Comparison of ENCODE assay signal across 8 cellular contexts in genomic region chr11:118530683-118531596, GRCh38. TPM values are rescaled to one million over a fixed set of nuclear protein-coding genes. Genes with fewer than 3 reads are reported as not detected.
DNase-seq lines count a peak whose midpoint lies in the region; ATAC-seq and TF ChIP-seq lines count a peak whose summit lies in the region.

Gene TMEM25 (plus strand): TSS chr11:118531192. CDS start chr11:118531802, 610 bp downstream.

- CTCF ChIA-PET in T-cell (lab: Charles Lee) = no interaction called here

- TF ChIP-seq CTCF in adrenal gland (IDR thresholded peaks at IDR 0.05) (no peak), psoas muscle (IDR thresholded peaks at IDR 0.05) (no peak), upper lobe of left lung (IDR thresholded peaks at IDR 0.05) (no peak)

- TF ChIP-seq EP300 in upper lobe of left lung (IDR thresholded peaks at IDR 0.05) = no peak

- H3K27me3 ChIP-seq in HUES6 (ENCODE audit: control insufficient read depth, insufficient read depth, low read length) (no peaks in the 10 kb centered on the region; the same call in 1 of the 2 replicates), adrenal gland (no peaks in the 10 kb centered on the region), right cardiac atrium (ENCODE audit: control insufficient read depth, insufficient read depth) (no peaks in the 10 kb centered on the region), psoas muscle (ENCODE audit: insufficient read depth in 3 of 3, low read length in 2 of 3) (no peaks in the 10 kb centered on the region), upper lobe of left lung (no peaks in the 10 kb centered on the region)

- H3K4me3 ChIP-seq in HUES6 (ENCODE audit: low read depth, low read length) (peak within 1 kb of the TSS; percentile 78), adrenal gland (peak within 1 kb of the TSS; percentile 41 to 97 (median 70)), right cardiac atrium (ENCODE audit: low read length) (peak within 1 kb of the TSS; percentile 56), psoas muscle (peak within 1 kb of the TSS; percentile 91), upper lobe of left lung (peak within 1 kb of the TSS; percentile 70 to 100 (median 86))

- no peaks in the 10 kb centered on the region for H3K9me3 ChIP-seq in HUES6 (ENCODE audit: control insufficient read depth, insufficient read depth, low read depth, low read length)
- no peaks in the 10 kb centered on the region for H3K9me3 ChIP-seq in adrenal gland (replicated peaks in 1 of 3)
- no peaks in the 10 kb centered on the region for H3K9me3 ChIP-seq in right cardiac atrium (ENCODE audit: control insufficient read depth, low read length)
- H3K9me3 ChIP-seq in psoas muscle = no peaks in the 10 kb centered on the region
- H3K9me3 ChIP-seq in upper lobe of left lung = no peaks in the 10 kb centered on the region

- H3K27me3 Mint-ChIP-seq in T-cell = no peaks in the 10 kb centered on the region

- peak within 1 kb of the TSS; percentile 74 for H3K9ac ChIP-seq in HUES6 (ENCODE audit: low read length)

- H3K4me1 Mint-ChIP-seq in T-cell = peaks cover 29 to 43% (median 32%) of the 10 kb centered on the region in 3 donors

- H3K36me3 ChIP-seq in HUES6 (ENCODE audit: control insufficient read depth, insufficient read depth, low read length) = peaks cover 10% of the 10 kb centered on the region; the same call in 1 of the 2 replicates
- H3K36me3 ChIP-seq in adrenal gland (replicated peaks in 1 of 2) = no peaks in the 10 kb centered on the region
- H3K36me3 ChIP-seq in psoas muscle (ENCODE audit: insufficient read depth in 1 of 2, low read depth in 1 of 2) = peaks cover 0 to 5% of the 10 kb centered on the region in 2 donors
- peaks cover 0 to 10% (median 0%) of the 10 kb centered on the region in 4 donors for H3K36me3 ChIP-seq in upper lobe of left lung

- H3K4me3 Mint-ChIP-seq in T-cell = peak within 1 kb of the TSS; percentile 87 to 93 (median 92)

- WGBS in adrenal gland, 4 donors = 0 to 4% (median 2%) methylated on average over 3 to 94 of the region's 94 CpGs
- WGBS in right cardiac atrium = 1% methylated on average over 94 of the region's 94 CpGs
- 2 to 4% (median 3%) methylated on average over 65 to 94 of the region's 94 CpGs for WGBS in psoas muscle, 3 donors
- 2 to 4% methylated on average over 20 to 41 of the region's 94 CpGs for WGBS in upper lobe of left lung, 2 donors

- H3K4me1 ChIP-seq in HUES6 (ENCODE audit: control insufficient read depth, insufficient read depth, low read length) (peaks cover 16% of the 10 kb centered on the region; the same call in 1 of the 2 replicates), adrenal gland (replicated peaks in 1 of 2) (peaks cover 0 to 11% of the 10 kb centered on the region in 2 donors), right cardiac atrium (ENCODE audit: control insufficient read depth, insufficient read depth, low read length) (no peaks in the 10 kb centered on the region), psoas muscle (peaks cover 9% of the 10 kb centered on the region), upper lobe of left lung (peaks cover 21 to 33% (median 29%) of the 10 kb centered on the region in 4 donors)

- POLR2A ChIA-PET in T-cell (lab: Charles Lee) = no interaction called here

- peak within 1 kb of the TSS; percentile 49; the same call in 1 of the 2 replicates for H3K27ac ChIP-seq in HUES6 (ENCODE audit: low read depth, low read length)
- H3K27ac ChIP-seq in adrenal gland = peak within 1 kb of the TSS in 4 of 5 donors; percentile 42 to 87 (median 79)
- peak within 1 kb of the TSS; percentile 19 for H3K27ac ChIP-seq in right cardiac atrium (ENCODE audit: low read length)
- peak within 1 kb of the TSS; percentile 80 for H3K27ac ChIP-seq in psoas muscle
- peak within 1 kb of the TSS; percentile 64 to 84 (median 74) for H3K27ac ChIP-seq in upper lobe of left lung

- peaks cover 6% of the 10 kb centered on the region for H3K36me3 Mint-ChIP-seq in T-cell

- DNase-seq in AML-193 (lab: John Stamatoyannopoulos, UW) (peak; percentile 23 to 36), GM19238 (ENCODE audit: insufficient read length, low spot score) (peak; percentile 81), T-cell (peak; percentile 39 to 78 (median 62)), adrenal gland (peak; percentile 57 to 76 (median 69)), right cardiac atrium (peak; percentile 66 to 88 (median 86)), psoas muscle (peak; percentile 73 to 82), upper lobe of left lung (peak; percentile 70 to 94)

- H3K27ac Mint-ChIP-seq in T-cell = peak within 1 kb of the TSS; percentile 82 to 92

- H3K9me3 Mint-ChIP-seq in T-cell = no peaks in the 10 kb centered on the region

- intact Hi-C loops in adrenal gland (cut with DNase I) = no loop called here
- intact Hi-C loops in right cardiac atrium (cut with DNase I) = no loop called here
- intact Hi-C loops in psoas muscle (cut with DNase I) = loop anchor here (2.0 to 5.0 kb wide), 2 partner anchors 36 kb away; partner anchors contain the start of gene IFT46 (in 1 of the 2)

- peak in 1 of 2 donors; percentile 32 for TF ChIP-seq POLR2A in adrenal gland (IDR thresholded peaks at IDR 0.05)
- TF ChIP-seq POLR2A in upper lobe of left lung (IDR thresholded peaks at IDR 0.05) = peak in 1 of 4 donors; percentile 59

- ATAC-seq in T-cell (replicated peaks in 1 of 4) (peak; percentile 85 to 87 (median 86)), right cardiac atrium (peak; percentile 82 to 88), psoas muscle (peak; percentile 82 to 90 (median 84)), upper lobe of left lung (ENCODE audit: low FRiP score in 2 of 2) (peak; percentile 83 to 84)

RNA-seq across cellular contexts. Expression of gene TMEM25, which starts in this region (rescaled TPM):
- total RNA-seq in T-cell = 10 to 100 TPM; 19.9 to 31.7 (median 25.3) TPM
- 100 to 1,000 TPM in 1 of 8 donors, 10 to 100 TPM in 7; 31.0 to 113 (median 64.5) TPM for total RNA-seq in adrenal gland
- 10 to 100 TPM; 31.4 to 42.6 (median 39.5) TPM for polyA plus RNA-seq in adrenal gland
- 10 to 100 TPM; 11.6 to 16.1 (median 14.7) TPM for total RNA-seq in right cardiac atrium
- polyA plus RNA-seq in right cardiac atrium = 8.7 TPM
- total RNA-seq in psoas muscle = 10 to 100 TPM in 2 of 4 donors, 1 to 10 TPM in 2; 6.3 to 14.7 (median 8.7) TPM
- polyA plus RNA-seq in psoas muscle = 1 to 10 TPM; 1.3 to 8.0 (median 5.9) TPM
- total RNA-seq in upper lobe of left lung = 10 to 100 TPM; 20.0 to 58.7 (median 28.0) TPM

Comparison
In these comparisons a context has a peak if more than half of its experiments do, and no peak if none do; other contexts are left out.
1. Peak in every context shown above with its lines: DNase-seq, ATAC-seq, H3K4me3 ChIP-seq and H3K27ac ChIP-seq.
2. DNase-seq: peak in every context shown above with its lines; median percentile 86 in right cardiac atrium; 82 in upper lobe of left lung; 81 in GM19238; 78 in psoas muscle; 69 in adrenal gland; 62 in T-cell; 30 in AML-193.
3. H3K27ac ChIP-seq: peak in every context shown above with its lines; median percentile 80 in psoas muscle; 79 in adrenal gland; 74 in upper lobe of left lung; 49 in HUES6; 19 in right cardiac atrium.
4. intact Hi-C loops: an anchor here in psoas muscle (2.0 to 5.0 kb wide); none called in adrenal gland and right cardiac atrium.